ENCODE assay signal across 9 cellular contexts in the genomic region with DNA sequence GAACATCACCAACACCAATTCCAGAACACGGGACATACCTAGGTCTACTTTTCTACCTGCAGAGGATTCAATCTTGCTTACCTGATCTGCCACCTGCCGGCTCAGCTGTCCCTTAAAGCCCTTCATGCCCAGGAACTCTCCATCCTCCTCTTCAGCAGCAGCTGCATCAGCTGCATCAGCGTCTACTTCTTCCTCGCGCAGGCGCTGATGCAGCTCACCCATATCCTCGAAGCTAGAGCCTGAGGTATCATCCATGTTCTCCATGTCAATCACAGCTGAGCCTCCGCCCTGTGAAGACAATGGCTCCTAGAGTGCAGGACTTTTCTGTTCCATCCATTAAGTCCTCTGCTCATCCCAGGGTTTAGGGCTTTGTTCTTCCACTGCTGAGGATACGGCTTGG. TPM values are rescaled to one million over a fixed set of nuclear protein-coding genes. Genes with fewer than 3 reads are reported as not detected.
DNase-seq lines count a peak whose midpoint lies in the region; ATAC-seq and TF ChIP-seq lines count a peak whose summit lies in the region.
"Had no signal": no experiment of that assay in that cellular context is flagged by ENCODE, and none has a peak within 500 bp of the region (broad histone marks: within the 10 kb centered on the region; RNA-seq: fewer than 3 reads in every experiment).

No MANE protein-coding gene starts in this region.

- H4K20me1 ChIP-seq in DND-41 (ENCODE audit: insufficient read depth, low read length) (peaks cover 20% of the 10 kb centered on the region), OCI-LY1 (ENCODE audit: insufficient read depth, low read length) (no peaks in the 10 kb centered on the region)

- H3K27me3 ChIP-seq in DND-41 (ENCODE audit: insufficient read depth, low read length, poor library complexity) (no peaks in the 10 kb centered on the region), OCI-LY1 (ENCODE audit: insufficient read depth, low read length) (no peaks in the 10 kb centered on the region)

- H3K36me3 ChIP-seq in DND-41 (ENCODE audit: insufficient read depth, low read length), result peaks cover 71% of the 10 kb centered on the region
- H3K36me3 ChIP-seq in OCI-LY1 (ENCODE audit: insufficient read depth, low read length), result peaks cover 62% of the 10 kb centered on the region

- H3F3A ChIP-seq in OCI-LY1 (ENCODE audit: insufficient read depth, low read length), result no peaks in the 10 kb centered on the region

- H3K9ac ChIP-seq in DND-41 (ENCODE audit: low read depth, low read length) (peak overlapping the region; percentile 85), OCI-LY1 (ENCODE audit: low read length) (peak overlapping the region; percentile 98)

- no peak for ATAC-seq in DND-41 (ENCODE audit: insufficient read depth, low read depth)

- no peak for TF ChIP-seq CTCF in DND-41 (IDR thresholded peaks at IDR 0.05; ENCODE audit: borderline replicate concordance, extremely low read depth, low read length, poor library complexity, severe bottlenecking)
- no peak for TF ChIP-seq CTCF in OCI-LY1 (IDR thresholded peaks at IDR 0.05; ENCODE audit: low read length)
- TF ChIP-seq CTCF in fibroblast of the aortic adventitia (IDR thresholded peaks at IDR 0.05; ENCODE audit: insufficient read depth, low read length), result no peak
- no peak for TF ChIP-seq CTCF in retinal pigment epithelial cell (conservative IDR thresholded peaks at IDR 0.05; ENCODE audit: low read depth, low read length)

- H2AFZ ChIP-seq in DND-41 (ENCODE audit: low read depth, low read length) (no peak overlapping the region), OCI-LY1 (ENCODE audit: low read length) (no peak overlapping the region)

- H3K9me3 ChIP-seq in DND-41 (ENCODE audit: insufficient read depth, low read length, severe bottlenecking), result no peaks in the 10 kb centered on the region
- H3K9me3 ChIP-seq in OCI-LY1 (ENCODE audit: low read length), result no peaks in the 10 kb centered on the region

- H3K27ac ChIP-seq in DND-41 (ENCODE audit: low read length) (peak overlapping the region; percentile 87), OCI-LY1 (ENCODE audit: low read depth, low read length, poor library complexity, severe bottlenecking) (no peak overlapping the region)

- H3K79me2 ChIP-seq in DND-41 (ENCODE audit: insufficient read depth, low read length) (peaks cover 58% of the 10 kb centered on the region), OCI-LY1 (ENCODE audit: insufficient read depth, low read length) (peaks cover 30% of the 10 kb centered on the region)

- H3K4me2 ChIP-seq in DND-41 (ENCODE audit: insufficient read depth, low read length), result peak overlapping the region; percentile 89
- peak overlapping the region; percentile 93 for H3K4me2 ChIP-seq in OCI-LY1 (ENCODE audit: low read length)

- DNase-seq in DND-41 (no peak), fibroblast of the aortic adventitia (ENCODE audit: low read depth) (no peak), retinal pigment epithelial cell (ENCODE audit: low read depth) (no peak), GF-D8 (lab: John Stamatoyannopoulos, UW) (no peak), SIG-M5 treated with dmso at 0.1 percent for 504 hours (lab: John Stamatoyannopoulos, UW; ENCODE audit: unreplicated experiment) (no peak), NCI-H2196 (lab: John Stamatoyannopoulos, UW; ENCODE audit: unreplicated experiment) (no peak)
- DNase-seq in stimulated activated CD4-positive, alpha-beta T cell treated with anti-CD3 and anti-CD28 coated beads, Interleukin-15, amount 100 ng/mL, for 24 hours, result no peak
- DNase-seq: left colon had no signal

- no peaks in the 10 kb centered on the region for H3K9me2 ChIP-seq in OCI-LY1 (ENCODE audit: low read depth, low read length)

- H3K4me1 ChIP-seq in DND-41 (ENCODE audit: insufficient read depth, low read length) (peaks cover 39% of the 10 kb centered on the region), OCI-LY1 (ENCODE audit: insufficient read depth, low read length, severe bottlenecking) (peaks cover 26% of the 10 kb centered on the region)

- H3K4me3 ChIP-seq in DND-41 (ENCODE audit: low read depth in 1 of 2, low read length in 2 of 2) (peak overlapping the region; percentile 82 to 85), OCI-LY1 (ENCODE audit: low read depth, low read length, poor library complexity, severe bottlenecking) (peak overlapping the region; percentile 96), fibroblast of the aortic adventitia (ENCODE audit: low read depth, low read length) (peak overlapping the region; percentile 96), retinal pigment epithelial cell (ENCODE audit: low read length) (peak overlapping the region; percentile 87)

RNA-seq across cellular contexts. Expression of a gene that starts 0.9 kb away (rescaled TPM):
- 71.6 and 94.4 TPM in 2 replicates for total RNA-seq in fibroblast of the aortic adventitia (ENCODE audit: low replicate concordance)

RNA-seq across cellular contexts. Expression of a gene that starts 1.1 kb away (rescaled TPM):
- total RNA-seq in fibroblast of the aortic adventitia (ENCODE audit: low replicate concordance), result 27.0 and 45.7 TPM in 2 replicates

RNA-seq across cellular contexts. Expression of a gene that starts 5.7 kb away (rescaled TPM):
- 0.63 and 0.98 TPM in 2 replicates for total RNA-seq in fibroblast of the aortic adventitia (ENCODE audit: low replicate concordance)

RNA-seq across cellular contexts. Expression of a gene that starts 38.4 kb away (rescaled TPM):
- 14.2 and 24.4 TPM in 2 replicates for total RNA-seq in fibroblast of the aortic adventitia (ENCODE audit: low replicate concordance)
